ENCODE assay signal across 8 cellular contexts in genomic region chr20:5119143-5119434, GRCh38. TPM values are rescaled to one million over a fixed set of nuclear protein-coding genes. Genes with fewer than 3 reads are reported as not detected.
A peak's percentile ranks its signal among the peaks of the same experiment; 100 is the strongest.
DNase-seq lines count a peak whose midpoint lies in the region; ATAC-seq, FAIRE-seq and TF ChIP-seq lines count a peak whose summit lies in the region.

No MANE protein-coding gene starts in this region.

- ATAC-seq in T-cell (replicated peaks in 1 of 4): no peak
- ATAC-seq in gastrocnemius medialis: peak in 1 of 2 donors; percentile 4
- no peak for ATAC-seq in GM18517 (IDR thresholded peaks at IDR 0.05; ENCODE audit: unreplicated experiment)

- H3K9me3 ChIP-seq in gastrocnemius medialis: no peaks in the 10 kb centered on the region

- TF ChIP-seq POLR2A in GM12891 (IDR thresholded peaks at IDR 0.05; ENCODE audit: low read depth, low read length): no peak
- no peak for TF ChIP-seq POLR2A in gastrocnemius medialis (IDR thresholded peaks at IDR 0.05)

- H3K27me3 ChIP-seq in gastrocnemius medialis: no peaks in the 10 kb centered on the region

- FAIRE-seq in GM12891 (lab: Jason Lieb, UNC): no peak

- peak overlapping the region; percentile 81 to 96 (median 89) for H3K27ac ChIP-seq in gastrocnemius medialis

- H3K4me3 ChIP-seq in fibroblast of villous mesenchyme (ENCODE audit: low read depth, low read length): peak overlapping the region; percentile 98
- H3K4me3 ChIP-seq in gastrocnemius medialis: peak overlapping the region; percentile 75 to 95 (median 90)

- POLR2A ChIA-PET in T-cell (lab: Charles Lee): interaction anchor here in 1 of 2 donors (0.7 kb wide), 1 partner anchor 73 kb away, joined by 5 read pairs; no protein-coding TSS in a partner anchor

- peaks cover 23% of the 10 kb centered on the region for H3K36me3 Mint-ChIP-seq in T-cell

- H3K9me3 Mint-ChIP-seq in T-cell: no peaks in the 10 kb centered on the region

- peaks cover 11 to 15% of the 10 kb centered on the region in 2 donors for H3K4me1 ChIP-seq in gastrocnemius medialis

- peak overlapping the region; percentile 43 to 97 for H3K27ac Mint-ChIP-seq in T-cell

- DNase-seq in GM12891 (ENCODE audit: insufficient read length, low spot score) (no peak), T-cell (no peak), fibroblast of villous mesenchyme (ENCODE audit: low read depth) (no peak), gastrocnemius medialis (no peak), NCI-H1105 treated with DMSO at 0.1 percent for 48 hours (lab: John Stamatoyannopoulos, UW) (no peak), hepatic stellate cell (ENCODE audit: low spot score) (no peak), DMS53 treated with DMSO at 0.1 percent for 48 hours (lab: John Stamatoyannopoulos, UW; ENCODE audit: unreplicated experiment) (no peak)

- CTCF ChIA-PET in T-cell (lab: Charles Lee): interaction anchor here in 1 of 2 donors (1.1 to 2.1 kb wide), 2 partner anchors 62 to 73 kb away, joined by 4 to 9 read pairs; no protein-coding TSS in a partner anchor

- in situ Hi-C loops in gastrocnemius medialis (cut with MboI; ENCODE audit: low sequenced_read_pairs in 4 of 4): no loop called here

- H3K4me3 Mint-ChIP-seq in T-cell: peak overlapping the region; percentile 90 to 93 (median 91)

- no peaks in the 10 kb centered on the region for H3K27me3 Mint-ChIP-seq in T-cell

- peaks cover 37% of the 10 kb centered on the region in 3 donors for H3K4me1 Mint-ChIP-seq in T-cell

- intact Hi-C loops in gastrocnemius medialis (cut with DNase I; ENCODE audit: low total_unique reads): no loop called here

- peaks cover 0 to 35% of the 10 kb centered on the region in 2 donors for H3K36me3 ChIP-seq in gastrocnemius medialis

- TF ChIP-seq CTCF in fibroblast of villous mesenchyme (IDR thresholded peaks at IDR 0.05; ENCODE audit: insufficient read depth, low read depth, low read length): no peak
- TF ChIP-seq CTCF in gastrocnemius medialis (IDR thresholded peaks at IDR 0.05 in 4 of 5, conservative IDR thresholded peaks at IDR 0.05 in 1 of 5): no peak

TF ChIP-seq in GM12891, 5 proteins besides CTCF, POLR2A, EP300 and RAD21:
- TF ChIP-seq PAX5 (IDR thresholded peaks at IDR 0.05; ENCODE audit: insufficient read depth, low read length, severe bottlenecking) (no peak), SPI1 (IDR thresholded peaks at IDR 0.05; ENCODE audit: low read depth, low read length) (no peak), POLR2AphosphoS5 (IDR thresholded peaks at IDR 0.05; ENCODE audit: low read depth, low read length) (peak; percentile 28; the same call in 1 of the 2 replicates)

RNA-seq across cellular contexts. Expression of gene PCNA, which starts 0.7 kb away (rescaled TPM):
- polyA plus RNA-seq in GM12891 (2012; ENCODE audit: low read depth, missing spikeins): 269 TPM
- 10 to 100 TPM; 30.8 to 54.7 (median 48.2) TPM for total RNA-seq in T-cell
- total RNA-seq in fibroblast of villous mesenchyme: 79.6 and 121 TPM in 2 replicates
- 10 to 100 TPM; 19.1 to 40.0 (median 25.4) TPM for total RNA-seq in gastrocnemius medialis

RNA-seq across cellular contexts. Expression of gene TMEM230, which starts 6.2 kb away (rescaled TPM):
- 75.8 TPM for polyA plus RNA-seq in GM12891 (2012; ENCODE audit: low read depth, missing spikeins)
- total RNA-seq in T-cell (10 to 100 TPM; 55.6 to 72.7 (median 69.0) TPM), fibroblast of villous mesenchyme (110 and 153 TPM in 2 replicates), gastrocnemius medialis (10 to 100 TPM; 59.6 to 87.5 (median 76.3) TPM)

RNA-seq across cellular contexts. Expression of gene CDS2, which starts 7.7 kb away (rescaled TPM):
- polyA plus RNA-seq in GM12891 (2012; ENCODE audit: low read depth, missing spikeins): 5.9 TPM
- total RNA-seq in T-cell (10 to 100 TPM; 47.1 to 62.2 (median 48.9) TPM), fibroblast of villous mesenchyme (20.9 and 32.4 TPM in 2 replicates), gastrocnemius medialis (10 to 100 TPM in 3 of 4 donors, 1 to 10 TPM in 1; 9.0 to 18.5 (median 14.5) TPM)
